ENCODE assay signal across 8 cellular contexts in genomic region chr9:104991144-104991953, GRCh38.
DNase-seq lines count a peak whose midpoint lies in the region; ATAC-seq, FAIRE-seq and TF ChIP-seq lines count a peak whose summit lies in the region.

No MANE protein-coding gene starts in this region.

- intact Hi-C loops in right cardiac atrium (cut with DNase I), result loop anchor here in 2 of 4 donors (2.0 to 10.0 kb wide), 3 partner anchors 23 to 67 kb away; partner anchors contain the start of gene ABCA1 (in 2 of the 2)

- H3K27ac ChIP-seq in angular gyrus (ENCODE audit: low read depth, low read length) (peak overlapping the region; percentile 85), right cardiac atrium (ENCODE audit: low read length) (peak overlapping the region; percentile 94)

- DNase-seq in GM10266 (ENCODE audit: extremely low spot score) (peak; percentile 72), NCI-H128 (lab: John Stamatoyannopoulos, UW; ENCODE audit: unreplicated experiment) (peak; percentile 23), T-helper 2 cell (peak; percentile 58 to 95 (median 71)), right cardiac atrium (peak; percentile 93 to 97 (median 97)), putamen (ENCODE audit: low spot score) (peak; percentile 89), urothelium cell line (ENCODE audit: low spot score) (peak; percentile 89)

- peaks cover 14% of the 10 kb centered on the region for H3K4me1 ChIP-seq in right cardiac atrium (ENCODE audit: control insufficient read depth, insufficient read depth, low read length)

- TF ChIP-seq CTCF in GM10266 (IDR thresholded peaks at IDR 0.05; ENCODE audit: control insufficient read depth, insufficient read depth, low read depth, missing control alignments), result no peak

- under 1% methylated on average over 63 of the region's 63 CpGs for WGBS in right cardiac atrium

- H3K9me3 ChIP-seq in right cardiac atrium (ENCODE audit: control insufficient read depth, low read length), result no peaks in the 10 kb centered on the region

- FAIRE-seq in urothelium cell line (lab: Jason Lieb, UNC), result no peak

- peak; percentile 84 for ATAC-seq in HG02678 (IDR thresholded peaks at IDR 0.05; ENCODE audit: unreplicated experiment)
- ATAC-seq in right cardiac atrium, result peak; percentile 92 to 94

- H3K27me3 ChIP-seq in right cardiac atrium (ENCODE audit: control insufficient read depth, insufficient read depth), result no peaks in the 10 kb centered on the region

- H3K4me3 ChIP-seq in right cardiac atrium (ENCODE audit: low read length), result peak overlapping the region; percentile 42

Comparison
In these comparisons a context has a peak if more than half of its experiments do, and no peak if none do; other contexts are left out.
1. Peak in every context shown above with its lines: DNase-seq, ATAC-seq, H3K4me3 ChIP-seq and H3K27ac ChIP-seq.
2. DNase-seq: peak in every context shown above with its lines; median percentile 97 in right cardiac atrium; 89 in putamen; 89 in urothelium cell line; 72 in GM10266; 71 in T-helper 2 cell; 23 in NCI-H128.